ENCODE assay signal across 1 cellular context in genomic region chr17:32150358-32150757, GRCh38.
TF ChIP-seq lines count a peak whose summit lies in the region.

No MANE protein-coding gene starts in this region.

TF ChIP-seq in K562, 482 proteins besides CTCF, POLR2A, EP300 and RAD21 (continues in another document):
- no peak for TF ChIP-seq ZBTB1 (CRISPR knock-in tag; IDR thresholded peaks at IDR 0.05; ENCODE audit: borderline replicate concordance, low read depth)
- TF ChIP-seq FOXA1 (IDR thresholded peaks at IDR 0.05; ENCODE audit: borderline replicate concordance): no peak
- 0 out of 2 replicates have a peak, but pooled peaks have one; percentile 50 for TF ChIP-seq PML (IDR thresholded peaks at IDR 0.05; ENCODE audit: low read length)
- peak; percentile 88 for TF ChIP-seq EHMT2 (IDR thresholded peaks at IDR 0.05)
- TF ChIP-seq ZNF75A (CRISPR knock-in tag; IDR thresholded peaks at IDR 0.05): no peak
- no peak for TF ChIP-seq BACH1 (tag; IDR thresholded peaks at IDR 0.05)
- TF ChIP-seq KAT7 (CRISPR knock-in tag; IDR thresholded peaks at IDR 0.05; ENCODE audit: borderline replicate concordance): no peak
- no peak for TF ChIP-seq ATF6 (CRISPR knock-in tag; IDR thresholded peaks at IDR 0.05)
- TF ChIP-seq CTBP1 (IDR thresholded peaks at IDR 0.05; ENCODE audit: borderline replicate concordance): peak; percentile 77
- no peak for TF ChIP-seq PHF20 (IDR thresholded peaks at IDR 0.05; ENCODE audit: partially characterized antibody)
- TF ChIP-seq CBFA2T3 (IDR thresholded peaks at IDR 0.05): peak; percentile 89
- peak; percentile 69 for TF ChIP-seq MTA2 (IDR thresholded peaks at IDR 0.05; ENCODE audit: low read depth)
- peak in 1 of 2 experiments; percentile 43; a peak in 2 of 4 replicates for TF ChIP-seq RCOR1 (IDR thresholded peaks at IDR 0.05; ENCODE audit: borderline replicate concordance in 1 of 2, low read depth in 2 of 2, low read length in 2 of 2)
- TF ChIP-seq TARDBP (IDR thresholded peaks at IDR 0.05): no peak
- TF ChIP-seq CCAR2 (IDR thresholded peaks at IDR 0.05; ENCODE audit: low read depth, low read length): no peak
- no peak for TF ChIP-seq EZH2 (IDR thresholded peaks at IDR 0.05; ENCODE audit: borderline replicate concordance, low read depth, low read length)
- TF ChIP-seq CREB1 (IDR thresholded peaks at IDR 0.05): no peak
- no peak for TF ChIP-seq CREB1 (CRISPR knock-in tag; IDR thresholded peaks at IDR 0.05)
- TF ChIP-seq TAL1 (IDR thresholded peaks at IDR 0.05): peak; percentile 85
- TF ChIP-seq ZBTB11 (CRISPR knock-in tag; IDR thresholded peaks at IDR 0.05): no peak
- TF ChIP-seq ZFP36 (IDR thresholded peaks at IDR 0.05; ENCODE audit: low read depth, low read length, partially characterized antibody): no peak
- no peak for TF ChIP-seq MAFG (tag; conservative IDR thresholded peaks at IDR 0.05)
- no peak for TF ChIP-seq E2F6 (IDR thresholded peaks at IDR 0.05; ENCODE audit: borderline replicate concordance in 1 of 2, extremely low read depth in 1 of 2, insufficient read depth in 1 of 2, insufficient read length in 1 of 2, low read depth in 1 of 2, low read length in 1 of 2, poor library complexity in 1 of 2, severe bottlenecking in 1 of 2)
- TF ChIP-seq SIRT6 (IDR thresholded peaks at IDR 0.05; ENCODE audit: low read depth, low read length): no peak
- TF ChIP-seq SREBF2 (CRISPR knock-in tag; IDR thresholded peaks at IDR 0.05): no peak
- no peak for TF ChIP-seq HDAC2 (IDR thresholded peaks at IDR 0.05)
- no peak for TF ChIP-seq ZNF77 (CRISPR knock-in tag; IDR thresholded peaks at IDR 0.05)
- TF ChIP-seq JUND (IDR thresholded peaks at IDR 0.05; ENCODE audit: borderline replicate concordance, low read depth, low read length): 0 out of 2 replicates have a peak, but pooled peaks have one; percentile 11
- TF ChIP-seq JUND (tag; IDR thresholded peaks at IDR 0.05; ENCODE audit: borderline replicate concordance, low read depth, low read length): no peak
- TF ChIP-seq SOX6 (IDR thresholded peaks at IDR 0.05): peak; percentile 80
- no peak for TF ChIP-seq MCM3 (IDR thresholded peaks at IDR 0.05)
- TF ChIP-seq LCOR (CRISPR knock-in tag; IDR thresholded peaks at IDR 0.05): no peak
- TF ChIP-seq CHD1 (IDR thresholded peaks at IDR 0.05; ENCODE audit: low read length): no peak
- no peak for TF ChIP-seq FIP1L1 (IDR thresholded peaks at IDR 0.05; ENCODE audit: low read depth, low read length, poor library complexity, severe bottlenecking)
- no peak for TF ChIP-seq ZNF174 (CRISPR knock-in tag; IDR thresholded peaks at IDR 0.05)
- TF ChIP-seq CSDE1 (IDR thresholded peaks at IDR 0.05): no peak
- peak; percentile 38; the same call in 1 of the 2 replicates for TF ChIP-seq STAT5A (IDR thresholded peaks at IDR 0.05; ENCODE audit: borderline replicate concordance, low read length)
- no peak for TF ChIP-seq EP400 (IDR thresholded peaks at IDR 0.05)
- no peak for TF ChIP-seq ARID4B (CRISPR knock-in tag; IDR thresholded peaks at IDR 0.05)
- TF ChIP-seq ZNF644 (tag; IDR thresholded peaks at IDR 0.05; ENCODE audit: low read depth): no peak
- no peak for TF ChIP-seq ZNF212 (CRISPR knock-in tag; IDR thresholded peaks at IDR 0.05)
- TF ChIP-seq ZNF696 (CRISPR knock-in tag; conservative IDR thresholded peaks at IDR 0.05): no peak
- no peak for TF ChIP-seq SIN3B (IDR thresholded peaks at IDR 0.05; ENCODE audit: low read depth)
- no peak for TF ChIP-seq HBP1 (CRISPR knock-in tag; IDR thresholded peaks at IDR 0.05)
- TF ChIP-seq BCOR (IDR thresholded peaks at IDR 0.05): no peak
- no peak for TF ChIP-seq SRSF7 (optimal IDR thresholded peaks at IDR 0.05; ENCODE audit: low read depth, low read length)
- peak; percentile 84 for TF ChIP-seq TEAD4 (IDR thresholded peaks at IDR 0.05; ENCODE audit: low read length)
- TF ChIP-seq TEAD4 (CRISPR knock-in tag; IDR thresholded peaks at IDR 0.05; ENCODE audit: borderline replicate concordance): no peak
- TF ChIP-seq SNAPC5 (CRISPR knock-in tag; IDR thresholded peaks at IDR 0.05): no peak
- no peak for TF ChIP-seq POLR2G (IDR thresholded peaks at IDR 0.05; ENCODE audit: low read depth, low read length)
- TF ChIP-seq FOXP4 (CRISPR knock-in tag; IDR thresholded peaks at IDR 0.05; ENCODE audit: borderline replicate concordance): no peak
- no peak for TF ChIP-seq PCBP1 (IDR thresholded peaks at IDR 0.05; ENCODE audit: low read depth, low read length, poor library complexity, severe bottlenecking)
- TF ChIP-seq HMBOX1 (IDR thresholded peaks at IDR 0.05): no peak
- TF ChIP-seq ZBTB43 (CRISPR knock-in tag; IDR thresholded peaks at IDR 0.05): no peak
- no peak for TF ChIP-seq ELK1 (CRISPR knock-in tag; IDR thresholded peaks at IDR 0.05)
